Comparison of ENCODE assay signal across 15 cellular contexts in the genomic region with DNA sequence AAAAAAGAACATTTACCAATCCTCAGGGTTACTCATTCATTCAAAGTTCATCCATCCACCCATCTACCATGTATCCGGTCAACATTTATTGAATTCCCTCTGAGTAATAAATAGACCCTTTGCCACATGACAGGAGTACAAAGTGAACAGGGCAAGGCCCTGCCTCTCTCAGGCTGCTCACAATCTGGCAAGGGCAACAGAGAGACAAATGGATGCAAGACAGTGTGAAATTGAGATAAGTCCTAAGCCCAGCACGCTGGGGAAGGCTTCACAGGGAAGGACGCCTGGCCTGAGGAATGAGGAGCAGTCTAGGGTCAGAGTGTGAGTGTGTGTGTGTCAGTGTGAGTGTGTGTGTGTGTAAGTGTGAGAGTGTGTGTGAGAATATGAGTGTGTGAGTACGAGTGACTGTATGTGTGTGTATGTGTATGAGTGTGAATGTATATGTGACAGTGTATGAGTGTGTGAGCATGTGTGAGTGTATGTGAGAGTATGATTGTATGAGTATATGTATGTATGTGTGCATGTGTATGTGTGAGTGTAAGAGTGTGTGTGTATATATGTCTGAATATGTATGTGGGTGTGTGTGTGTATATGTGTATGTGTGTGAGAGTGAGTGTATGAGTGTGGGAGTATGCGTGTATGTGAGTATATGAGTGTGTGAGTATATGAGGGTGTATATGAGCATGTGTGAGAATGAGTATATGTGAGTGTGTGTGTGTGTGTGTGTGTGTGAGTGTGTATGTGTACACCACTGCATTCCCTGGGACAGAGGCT.
"Had no signal": no experiment of that assay in that cellular context is flagged by ENCODE, and none has a peak within 500 bp of the region (broad histone marks: within the 10 kb centered on the region; RNA-seq: fewer than 3 reads in every experiment).

No MANE protein-coding gene starts in this region.

- H3K4me3 ChIP-seq: esophagus muscularis mucosa, mucosa of descending colon, sigmoid colon, thoracic aorta had no signal

- H3K36me3 Mint-ChIP-seq: activated naive CD4-positive, alpha-beta T cell treated with anti-CD3 and anti-CD28 coated beads, Interleukin-2, amount 50 U/mL, for 24 hours; brain; immature natural killer cell; natural killer cell had no signal

- H3K36me3 ChIP-seq: esophagus muscularis mucosa, sigmoid colon, thoracic aorta had no signal

- H3K4me1 Mint-ChIP-seq: activated naive CD4-positive, alpha-beta T cell treated with anti-CD3 and anti-CD28 coated beads, Interleukin-2, amount 50 U/mL, for 24 hours had no signal

- H3K27me3 ChIP-seq: esophagus muscularis mucosa, sigmoid colon had no signal

- H3K9me3 Mint-ChIP-seq: activated naive CD4-positive, alpha-beta T cell treated with anti-CD3 and anti-CD28 coated beads, Interleukin-2, amount 50 U/mL, for 24 hours; brain; natural killer cell; stimulated activated naive CD8-positive, alpha-beta T cell treated with anti-CD3 and anti-CD28 coated beads, Interleukin-15, Interleukin-2, amounts not matched to agents 100 ng/mL and 50 ng/mL, for 24 hours had no signal

- H3K4me1 ChIP-seq: esophagus muscularis mucosa, sigmoid colon had no signal

- ATAC-seq: mucosa of descending colon had no signal

- H3K9me3 ChIP-seq: esophagus muscularis mucosa, mucosa of descending colon, sigmoid colon, thoracic aorta had no signal

- H3K4me3 Mint-ChIP-seq: activated naive CD4-positive, alpha-beta T cell treated with anti-CD3 and anti-CD28 coated beads, Interleukin-2, amount 50 U/mL, for 24 hours; brain; stimulated activated naive CD8-positive, alpha-beta T cell treated with anti-CD3 and anti-CD28 coated beads, Interleukin-15, Interleukin-2, amounts not matched to agents 100 ng/mL and 50 ng/mL, for 24 hours had no signal

- DNase-seq: amniotic stem cell; cerebellar nuclear complex; glutamatergic neuron; mucosa of descending colon; natural killer cell; occipital lobe; sigmoid colon; stimulated activated CD4-positive, alpha-beta T cell treated with anti-CD3 and anti-CD28 coated beads, Interleukin-2, amount 100 ng/mL, for 48 hours had no signal

- H3K27ac Mint-ChIP-seq: activated naive CD4-positive, alpha-beta T cell treated with anti-CD3 and anti-CD28 coated beads, Interleukin-2, amount 50 U/mL, for 24 hours; brain; natural killer cell; progenitor cell of endocrine pancreas; stimulated activated naive CD8-positive, alpha-beta T cell treated with anti-CD3 and anti-CD28 coated beads, Interleukin-15, Interleukin-2, amounts not matched to agents 100 ng/mL and 50 ng/mL, for 24 hours had no signal

- H3K27ac ChIP-seq: esophagus muscularis mucosa, sigmoid colon, thoracic aorta had no signal

- H3K27me3 Mint-ChIP-seq: stimulated activated naive CD8-positive, alpha-beta T cell treated with anti-CD3 and anti-CD28 coated beads, Interleukin-15, Interleukin-2, amounts not matched to agents 100 ng/mL and 50 ng/mL, for 24 hours had no signal
